10 cellular contexts compared by ENCODE assay signal in genomic region chr1:233668725-233669294, GRCh38. TPM values are rescaled to one million over a fixed set of nuclear protein-coding genes. Genes with fewer than 3 reads are reported as not detected.
DNase-seq lines count a peak whose midpoint lies in the region; ATAC-seq, FAIRE-seq and TF ChIP-seq lines count a peak whose summit lies in the region.
"Had no signal": no experiment of that assay in that cellular context is flagged by ENCODE, and none has a peak within 500 bp of the region (broad histone marks: within the 10 kb centered on the region; RNA-seq: fewer than 3 reads in every experiment).

No MANE protein-coding gene starts in this region.

- peak; percentile 2 for DNase-seq in stimulated activated CD4-positive, alpha-beta T cell treated with anti-CD3 and anti-CD28 coated beads, Interleukin-15, amount 100 ng/mL, for 24 hours
- DNase-seq in stimulated activated CD4-positive, alpha-beta T cell treated with anti-CD3 and anti-CD28 coated beads, Interleukin-1b, Interleukin-23, amount 100 ng/mL, for 48 hours, result no peak
- peak; percentile 77 for DNase-seq in HT-29 (ENCODE audit: low spot score)
- peak; percentile 56 for DNase-seq in epithelial cell of prostate (ENCODE audit: low read depth, low spot score)
- DNase-seq in vagina (ENCODE audit: extremely low spot score in 2 of 2), result no peak
- no peak for DNase-seq in HTR-8/SVneo (ENCODE audit: insufficient read length, low spot score)
- no peak for DNase-seq in SKM-1 (lab: John Stamatoyannopoulos, UW; ENCODE audit: unreplicated experiment)
- DNase-seq: substantia nigra had no signal

- no peak overlapping the region for H3K4me3 ChIP-seq in vagina

- no peaks in the 10 kb centered on the region for H3K27me3 ChIP-seq in vagina

- ATAC-seq in GM18858 (IDR thresholded peaks at IDR 0.05; ENCODE audit: unreplicated experiment), result no peak

- H3K9me3 ChIP-seq in vagina, result no peaks in the 10 kb centered on the region

- FAIRE-seq in HTR-8/SVneo (lab: Jason Lieb, UNC), result no peak

- H3K36me3 ChIP-seq in vagina, result no peaks in the 10 kb centered on the region

- no peak for TF ChIP-seq CTCF in vagina (IDR thresholded peaks at IDR 0.05)

- intact Hi-C loops in vagina (cut with DNase I), result no loop called here

- peak overlapping the region; percentile 61 for H3K27ac ChIP-seq in epithelial cell of prostate
- H3K27ac ChIP-seq in vagina, result peak overlapping the region; percentile 48
- H3K27ac ChIP-seq: C4-2B had no signal

- TF ChIP-seq POLR2A in vagina (IDR thresholded peaks at IDR 0.05), result no peak

- peaks cover 18% of the 10 kb centered on the region for H3K4me1 ChIP-seq in vagina

RNA-seq across cellular contexts. Expression of gene KCNK1, which starts 54.9 kb away (rescaled TPM):
- total RNA-seq in HT-29 (2014; rRNA removed; shearing (Covaris generic)), result 20.5 and 25.4 TPM in 2 replicates
- total RNA-seq in vagina, result 11.3 TPM

Comparison
In these comparisons a context has a peak if more than half of its experiments do, and no peak if none do; other contexts are left out.
1. DNase-seq: peak in stimulated activated CD4-positive, alpha-beta T cell treated with anti-CD3 and anti-CD28 coated beads, Interleukin-15, amount 100 ng/mL, for 24 hours (single experiment), HT-29 (single experiment) and epithelial cell of prostate (single experiment); none in stimulated activated CD4-positive, alpha-beta T cell treated with anti-CD3 and anti-CD28 coated beads, Interleukin-1b, Interleukin-23, amount 100 ng/mL, for 48 hours (single experiment), vagina (0 of 2), HTR-8/SVneo (single experiment) and SKM-1 (single experiment).